In genomic region chr9:98552306-98552705, GRCh38 we compare ENCODE assay signal across 26 cellular contexts.
DNase-seq lines count a peak whose midpoint lies in the region; ATAC-seq, FAIRE-seq and TF ChIP-seq lines count a peak whose summit lies in the region.
"Had no signal": no experiment of that assay in that cellular context is flagged by ENCODE, and none has a peak within 500 bp of the region (broad histone marks: within the 10 kb centered on the region; RNA-seq: fewer than 3 reads in every experiment).

No MANE protein-coding gene starts in this region.

- H2AFZ ChIP-seq in PC-9: peak overlapping the region; percentile 3; the same call in 1 of the 2 replicates

- peaks cover 20% of the 10 kb centered on the region for H3K27me3 Mint-ChIP-seq in osteocyte (ENCODE audit: unreplicated experiment)

- FAIRE-seq in GM19239 (lab: Jason Lieb, UNC): no peak

- in situ Hi-C loops in G401 (cut with HindIII; ENCODE audit: low sequenced_read_pairs): no loop called here

- H3K9me3 ChIP-seq in PC-9 (ENCODE audit: insufficient read depth, low read depth): no peaks in the 10 kb centered on the region
- H3K9me3 ChIP-seq: heart right ventricle, lower lobe of right lung, mucosa of descending colon, right lobe of liver had no signal

- no peak overlapping the region for H3K4me3 Mint-ChIP-seq in osteocyte (ENCODE audit: unreplicated experiment)
- H3K4me3 Mint-ChIP-seq: activated CD4-positive, alpha-beta T cell treated with anti-CD3 and anti-CD28 coated beads, Interleukin-2, amount 10 ng/mL, durations not matched to agents 7 days and 5 days; activated CD8-positive, alpha-beta memory T cell treated with anti-CD3 and anti-CD28 coated beads, Interleukin-2, amount 10 ng/mL, durations not matched to agents 7 days and 5 days; activated naive CD8-positive, alpha-beta T cell treated with anti-CD3 and anti-CD28 coated beads, Interleukin-2, amount 50 U/mL, for 24 hours; CD14-positive monocyte; T-helper 2 cell treated with Interferon-gamma antibody and Interleukin-4, amounts not matched to agents 5 μg/mL and 100 μg/mL, for 36 hours had no signal

- peaks cover 37% of the 10 kb centered on the region for H3F3A ChIP-seq in PC-9 (ENCODE audit: insufficient read depth, low read depth)

- TF ChIP-seq CTCF in PC-9 (conservative IDR thresholded peaks at IDR 0.05): no peak
- TF ChIP-seq CTCF in osteocyte (IDR thresholded peaks at IDR 0.05): no peak

- TSS peak; percentile 29 for BruUV-seq in PC-9 (replicated peaks; lab: Mats Ljungman, UMichigan)

- no peaks in the 10 kb centered on the region for H3K9me3 Mint-ChIP-seq in osteocyte (ENCODE audit: unreplicated experiment)
- H3K9me3 Mint-ChIP-seq: activated CD4-positive, alpha-beta T cell treated with anti-CD3 and anti-CD28 coated beads, Interleukin-2, amount 10 ng/mL, durations not matched to agents 7 days and 5 days; activated naive CD8-positive, alpha-beta T cell treated with anti-CD3 and anti-CD28 coated beads, Interleukin-2, amount 50 U/mL, for 24 hours; T-helper 2 cell treated with Interferon-gamma antibody and Interleukin-4, amounts not matched to agents 5 μg/mL and 100 μg/mL, for 36 hours had no signal

- H3K4me1 ChIP-seq in PC-9 (replicated peaks; ENCODE audit: insufficient read depth): peaks cover 40% of the 10 kb centered on the region
- H3K4me1 ChIP-seq: heart right ventricle, lower lobe of right lung, right lobe of liver had no signal

- no peaks in the 10 kb centered on the region for H3K9me2 ChIP-seq in PC-9 (ENCODE audit: insufficient read depth)

- peak overlapping the region; percentile 9; the same call in 1 of the 2 replicates for H3K4me3 ChIP-seq in PC-9
- H3K4me3 ChIP-seq: heart right ventricle, lower lobe of right lung, mucosa of descending colon, right lobe of liver had no signal

- H3K79me2 ChIP-seq in PC-9 (ENCODE audit: low read depth): no peaks in the 10 kb centered on the region

- H3K4me1 Mint-ChIP-seq in osteocyte (ENCODE audit: unreplicated experiment): no peaks in the 10 kb centered on the region
- H3K4me1 Mint-ChIP-seq: activated CD4-positive, alpha-beta T cell treated with anti-CD3 and anti-CD28 coated beads, Interleukin-2, amount 10 ng/mL, durations not matched to agents 7 days and 5 days; activated CD8-positive, alpha-beta memory T cell treated with anti-CD3 and anti-CD28 coated beads, Interleukin-2, amount 10 ng/mL, durations not matched to agents 7 days and 5 days; activated naive CD8-positive, alpha-beta T cell treated with anti-CD3 and anti-CD28 coated beads, Interleukin-2, amount 50 U/mL, for 24 hours; CD14-positive monocyte had no signal

- DNase-seq in ELR (ENCODE audit: low read depth) (peak; percentile 61), PC-9 (peak; percentile 48 to 89), ecto neural progenitor cell (ENCODE audit: low spot score) (peak; percentile 45), osteocyte (ENCODE audit: extremely low spot score, unreplicated experiment) (peak; percentile 46), HT-29 (ENCODE audit: low spot score) (no peak), G401 (ENCODE audit: low spot score) (no peak), GM19239 (ENCODE audit: insufficient read length, low spot score) (no peak)
- DNase-seq: activated CD4-positive, alpha-beta T cell treated with anti-CD3 and anti-CD28 coated beads, Interleukin-2, amount 10 ng/mL, durations not matched to agents 7 days and 5 days; activated CD8-positive, alpha-beta memory T cell treated with anti-CD3 and anti-CD28 coated beads, Interleukin-2, amount 10 ng/mL, durations not matched to agents 7 days and 5 days; activated naive CD8-positive, alpha-beta T cell treated with anti-CD3 and anti-CD28 coated beads, Interleukin-2, amount 50 U/mL, for 24 hours; activated T-cell treated with anti-CD3 and anti-CD28 coated beads, Interleukin-2, amount 50 U/mL, for 48 hours; foreskin fibroblast; H7; heart right ventricle; lower lobe of right lung; mucosa of descending colon; NCI-H1417; NCI-H2029 treated with DMSO at 0.1 percent for 48 hours; NCI-H69; right lobe of liver; stimulated activated CD4-positive, alpha-beta T cell treated with anti-CD3 and anti-CD28 coated beads, Interleukin-2, amount 100 ng/mL, for 48 hours had no signal

- H3K36me3 ChIP-seq in PC-9 (ENCODE audit: low read depth): no peaks in the 10 kb centered on the region
- H3K36me3 ChIP-seq: heart right ventricle, lower lobe of right lung, right lobe of liver had no signal

- intact Hi-C loops in PC-9 (cut with micrococcal nuclease; ENCODE audit: unreplicated experiment): loop anchor here (5.0 kb wide), 1 partner anchor 135 kb away; no protein-coding TSS in a partner anchor

- H3K27me3 ChIP-seq in PC-9 (ENCODE audit: insufficient read depth, low read depth): no peaks in the 10 kb centered on the region
- H3K27me3 ChIP-seq: right lobe of liver had no signal

- POLR2A ChIA-PET in PC-9 (lab: Charles Lee; ENCODE audit: unreplicated experiment): no interaction called here

- no peaks in the 10 kb centered on the region for H4K20me1 ChIP-seq in PC-9 (ENCODE audit: insufficient read depth)

- no peak for ATAC-seq in GM19452 (IDR thresholded peaks at IDR 0.05; ENCODE audit: unreplicated experiment)
- ATAC-seq: activated CD8-positive, alpha-beta memory T cell treated with anti-CD3 and anti-CD28 coated beads, Interleukin-2, amount 10 ng/mL, durations not matched to agents 7 days and 5 days; heart right ventricle; mucosa of descending colon; right lobe of liver; Right ventricle myocardium inferior had no signal

- peak overlapping the region; percentile 73 for H3K4me2 ChIP-seq in PC-9

- no peak overlapping the region for H3K27ac Mint-ChIP-seq in osteocyte (ENCODE audit: unreplicated experiment)
- H3K27ac Mint-ChIP-seq: activated CD4-positive, alpha-beta T cell treated with anti-CD3 and anti-CD28 coated beads, Interleukin-2, amount 10 ng/mL, durations not matched to agents 7 days and 5 days; activated CD8-positive, alpha-beta memory T cell treated with anti-CD3 and anti-CD28 coated beads, Interleukin-2, amount 10 ng/mL, durations not matched to agents 7 days and 5 days; activated naive CD8-positive, alpha-beta T cell treated with anti-CD3 and anti-CD28 coated beads, Interleukin-2, amount 50 U/mL, for 24 hours; T-helper 2 cell treated with Interferon-gamma antibody and Interleukin-4, amounts not matched to agents 5 μg/mL and 100 μg/mL, for 36 hours had no signal

- H3K36me3 Mint-ChIP-seq in osteocyte (ENCODE audit: unreplicated experiment): no peaks in the 10 kb centered on the region
- H3K36me3 Mint-ChIP-seq: activated CD8-positive, alpha-beta memory T cell treated with anti-CD3 and anti-CD28 coated beads, Interleukin-2, amount 10 ng/mL, durations not matched to agents 7 days and 5 days; CD14-positive monocyte had no signal

- peak overlapping the region; percentile 90 for H3K27ac ChIP-seq in PC-9
- H3K27ac ChIP-seq: heart right ventricle, lower lobe of right lung, right lobe of liver, VCaP had no signal

- CTCF ChIA-PET in PC-9 (lab: Charles Lee): no interaction called here

Comparison
In these comparisons a context has a peak if more than half of its experiments do, and no peak if none do; other contexts are left out.
1. DNase-seq: peak in ELR (single experiment), PC-9 (2 of 2), ecto neural progenitor cell (single experiment) and osteocyte (single experiment); none in HT-29 (single experiment), G401 (single experiment) and GM19239 (single experiment).